Comparison of ENCODE assay signal across 7 cellular contexts in the genomic region with DNA sequence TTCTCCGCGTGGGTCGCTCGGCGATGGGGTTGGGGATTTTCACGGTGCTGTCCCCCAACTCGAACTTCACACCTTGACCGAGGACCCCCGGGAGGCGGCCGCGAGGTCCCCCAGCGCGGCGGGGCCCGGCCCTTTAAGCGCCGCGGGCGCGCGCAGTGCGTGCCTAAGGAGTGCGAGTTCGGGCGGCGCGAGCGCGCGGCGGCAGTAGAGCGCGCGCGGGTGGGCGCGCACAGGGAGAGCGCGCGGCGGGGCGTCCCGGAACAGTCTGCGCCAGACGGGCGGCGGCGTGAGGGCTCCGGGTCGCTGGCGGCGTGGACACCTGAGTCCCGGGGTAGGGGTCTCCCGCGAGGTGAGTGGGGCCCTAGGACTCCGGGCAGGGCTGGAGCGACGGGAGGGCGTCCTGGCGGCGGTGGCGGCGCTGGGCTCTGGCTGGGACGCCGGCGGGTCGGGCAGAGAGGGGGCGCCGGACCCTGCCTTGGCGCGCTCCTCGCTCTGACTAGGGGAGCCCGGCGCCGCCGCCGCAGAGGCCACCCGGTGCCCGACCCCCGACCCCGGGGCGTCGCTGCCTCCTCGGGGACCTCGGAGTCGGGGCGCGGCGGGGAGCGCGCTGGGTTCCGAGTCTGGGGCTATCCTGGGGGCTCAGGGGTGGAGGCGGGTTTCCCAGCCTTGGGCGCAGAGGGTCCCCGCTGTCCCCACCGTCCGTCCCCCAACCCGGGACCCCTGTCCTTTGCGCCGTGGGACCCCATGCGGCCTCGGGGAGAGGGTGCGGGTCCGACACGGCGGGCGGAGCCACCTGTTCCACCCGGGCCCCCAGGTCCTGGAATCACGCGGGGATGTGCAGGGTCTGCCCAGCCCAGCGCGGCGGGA. TPM values are rescaled to one million over a fixed set of nuclear protein-coding genes. Genes with fewer than 3 reads are reported as not detected.
DNase-seq lines count a peak whose midpoint lies in the region; ATAC-seq, FAIRE-seq and TF ChIP-seq lines count a peak whose summit lies in the region.

Gene PROSER2, plus strand, starts transcription at position 235 of the 867 bp plus-strand sequence. CDS start 28,722 bp downstream, outside the sequence.

- CTCF ChIA-PET in activated CD4-positive, alpha-beta T cell treated with anti-CD3 and anti-CD28 coated beads, Interleukin-2, amount 10 ng/mL, durations not matched to agents 7 days and 5 days (lab: Charles Lee), result no interaction called here

- H3K27me3 Mint-ChIP-seq in activated CD4-positive, alpha-beta T cell treated with anti-CD3 and anti-CD28 coated beads, Interleukin-2, amount 10 ng/mL, durations not matched to agents 7 days and 5 days, result peaks cover 53% of the 10 kb centered on the region
- no peaks in the 10 kb centered on the region for H3K27me3 Mint-ChIP-seq in endothelial cell (ENCODE audit: unreplicated experiment)

- peak; percentile 12 for DNase-seq in GM18507 (ENCODE audit: extremely low spot score, insufficient read length, low read depth)
- peak; percentile 61 for DNase-seq in LHCN-M2 (ENCODE audit: low read depth)
- DNase-seq in activated CD4-positive, alpha-beta T cell treated with anti-CD3 and anti-CD28 coated beads, Interleukin-2, amount 10 ng/mL, durations not matched to agents 7 days and 5 days, result peak; percentile 25
- peak; percentile 43 for DNase-seq in endothelial cell (ENCODE audit: low spot score)
- DNase-seq in thoracic aorta (ENCODE audit: low spot score), result no peak
- no peak for DNase-seq in effector CD4-positive, alpha-beta T cell

- POLR2A ChIA-PET in activated CD4-positive, alpha-beta T cell treated with anti-CD3 and anti-CD28 coated beads, Interleukin-2, amount 10 ng/mL, durations not matched to agents 7 days and 5 days (lab: Charles Lee), result no interaction called here

- ATAC-seq in thoracic aorta (ENCODE audit: insufficient number of reproducible peaks, low FRiP score, low read depth), result no peak

- H3K36me3 ChIP-seq in mucosa of rectum (ENCODE audit: control insufficient read depth in 2 of 2, insufficient read depth in 2 of 2, low read length in 2 of 2) (no peaks in the 10 kb centered on the region), thoracic aorta (no peaks in the 10 kb centered on the region)

- peak within 1 kb of the TSS in 1 of 2 donors; percentile 82 for H3K9ac ChIP-seq in mucosa of rectum (ENCODE audit: low read depth in 1 of 2, low read length in 2 of 2)

- H3K27ac Mint-ChIP-seq in activated CD4-positive, alpha-beta T cell treated with anti-CD3 and anti-CD28 coated beads, Interleukin-2, amount 10 ng/mL, durations not matched to agents 7 days and 5 days, result peak within 1 kb of the TSS; percentile 48
- no peak within 1 kb of the TSS for H3K27ac Mint-ChIP-seq in endothelial cell (ENCODE audit: unreplicated experiment)

- H3K4me1 ChIP-seq in mucosa of rectum (ENCODE audit: control insufficient read depth in 2 of 2, insufficient read depth in 2 of 2, low read length in 2 of 2) (no peaks in the 10 kb centered on the region), thoracic aorta (ENCODE audit: control insufficient read depth in 1 of 2, low read depth in 2 of 2) (no peaks in the 10 kb centered on the region)

- H3K9me3 ChIP-seq in mucosa of rectum (ENCODE audit: control insufficient read depth in 2 of 2, low read length in 2 of 2) (no peaks in the 10 kb centered on the region), thoracic aorta (no peaks in the 10 kb centered on the region)

- TF ChIP-seq CTCF in endothelial cell (IDR thresholded peaks at IDR 0.05; ENCODE audit: unreplicated experiment) (no peak), thoracic aorta (IDR thresholded peaks at IDR 0.05) (no peak)

- H3K27ac ChIP-seq in mucosa of rectum (ENCODE audit: low read depth in 2 of 2, low read length in 2 of 2) (peak within 1 kb of the TSS; percentile 43 to 51), thoracic aorta (peak within 1 kb of the TSS; percentile 45 to 60)

- peak within 1 kb of the TSS; percentile 64 for H3K4me3 Mint-ChIP-seq in activated CD4-positive, alpha-beta T cell treated with anti-CD3 and anti-CD28 coated beads, Interleukin-2, amount 10 ng/mL, durations not matched to agents 7 days and 5 days
- H3K4me3 Mint-ChIP-seq in endothelial cell (ENCODE audit: unreplicated experiment), result peak within 1 kb of the TSS; percentile 90

- peak within 1 kb of the TSS; percentile 72 to 76 for H3K4me3 ChIP-seq in mucosa of rectum (ENCODE audit: low read length in 2 of 2)
- H3K4me3 ChIP-seq in thoracic aorta, result peak within 1 kb of the TSS; percentile 95

- no peaks in the 10 kb centered on the region for H3K9me3 Mint-ChIP-seq in activated CD4-positive, alpha-beta T cell treated with anti-CD3 and anti-CD28 coated beads, Interleukin-2, amount 10 ng/mL, durations not matched to agents 7 days and 5 days
- H3K9me3 Mint-ChIP-seq in endothelial cell (ENCODE audit: unreplicated experiment), result no peaks in the 10 kb centered on the region

- no peak for FAIRE-seq in GM18507 (lab: Jason Lieb, UNC)

- peaks cover 16% of the 10 kb centered on the region for H3K4me1 Mint-ChIP-seq in activated CD4-positive, alpha-beta T cell treated with anti-CD3 and anti-CD28 coated beads, Interleukin-2, amount 10 ng/mL, durations not matched to agents 7 days and 5 days
- H3K4me1 Mint-ChIP-seq in endothelial cell (ENCODE audit: unreplicated experiment), result peaks cover 11% of the 10 kb centered on the region

- H3K27me3 ChIP-seq in mucosa of rectum (ENCODE audit: control insufficient read depth in 2 of 2, insufficient read depth in 2 of 2, low read length in 2 of 2) (peaks cover 0 to 2% of the 10 kb centered on the region in 2 donors), thoracic aorta (replicated peaks; ENCODE audit: insufficient read depth) (no peaks in the 10 kb centered on the region)

- no peaks in the 10 kb centered on the region for H3K36me3 Mint-ChIP-seq in activated CD4-positive, alpha-beta T cell treated with anti-CD3 and anti-CD28 coated beads, Interleukin-2, amount 10 ng/mL, durations not matched to agents 7 days and 5 days (ENCODE audit: low read depth)
- H3K36me3 Mint-ChIP-seq in endothelial cell (ENCODE audit: low read depth, unreplicated experiment), result no peaks in the 10 kb centered on the region

RNA-seq across cellular contexts. Expression of gene PROSER2, which starts in this region (rescaled TPM):
- 6.9 and 7.4 TPM in 2 replicates for total RNA-seq in LHCN-M2 (2014; rRNA removed)
- 14.0 TPM for polyA plus RNA-seq in LHCN-M2 (2012)
- under 1 TPM; 0.27 to 0.31 TPM for total RNA-seq in activated CD4-positive, alpha-beta T cell treated with anti-CD3 and anti-CD28 coated beads, Interleukin-2, amount 10 ng/mL, durations not matched to agents 7 days and 5 days
- total RNA-seq in endothelial cell (ENCODE audit: unreplicated experiment), result 5.7 TPM
- total RNA-seq in thoracic aorta, result 1 to 10 TPM; 6.2 to 9.5 TPM

Comparison
In these comparisons a context has a peak if more than half of its experiments do, and no peak if none do; other contexts are left out.
1. Peak in DNase-seq in activated CD4-positive, alpha-beta T cell treated with anti-CD3 and anti-CD28 coated beads, Interleukin-2, amount 10 ng/mL, durations not matched to agents 7 days and 5 days; RNA of the gene not detected or under 1 TPM.
2. DNase-seq: peak in GM18507 (single experiment), LHCN-M2 (single experiment) and endothelial cell (single experiment); none in thoracic aorta (single experiment) and effector CD4-positive, alpha-beta T cell (single experiment).